ENCODE assay signal across 15 cellular contexts in the genomic region with DNA sequence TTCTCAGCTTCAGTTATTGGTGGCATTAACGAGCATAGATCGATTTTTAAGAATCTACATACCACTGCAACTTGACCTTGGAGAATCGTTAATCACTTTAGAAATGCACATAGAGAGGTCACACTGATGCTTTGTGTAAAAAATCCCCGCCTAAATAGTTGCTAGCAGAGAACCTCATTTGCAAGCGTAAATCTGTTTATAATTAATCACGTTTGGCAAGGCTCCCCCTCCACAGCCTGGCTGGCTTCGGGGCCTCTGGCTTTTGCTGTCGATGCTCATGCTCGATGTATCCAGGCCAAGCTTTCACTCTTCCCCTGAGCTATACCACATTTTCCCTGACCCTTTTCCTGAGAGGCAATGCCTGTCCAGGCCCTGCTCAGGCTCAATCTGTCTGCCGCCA. TPM values are rescaled to one million over a fixed set of nuclear protein-coding genes. Genes with fewer than 3 reads are reported as not detected.
A peak's percentile ranks its signal among the peaks of the same experiment; 100 is the strongest.
DNase-seq lines count a peak whose midpoint lies in the region; ATAC-seq, FAIRE-seq and TF ChIP-seq lines count a peak whose summit lies in the region.
"Had no signal": no experiment of that assay in that cellular context is flagged by ENCODE, and none has a peak within 500 bp of the region (broad histone marks: within the 10 kb centered on the region; RNA-seq: fewer than 3 reads in every experiment).

No MANE protein-coding gene starts in this region.

- no TSS peak for BruUV-seq in mammary epithelial cell (replicated peaks; lab: Mats Ljungman, UMichigan)

- H3K27me3 Mint-ChIP-seq in astrocyte (ENCODE audit: low read depth, unreplicated experiment) = peaks cover 40% of the 10 kb centered on the region

- H3K27ac Mint-ChIP-seq in astrocyte (ENCODE audit: unreplicated experiment) = no peak overlapping the region
- H3K27ac Mint-ChIP-seq: HFFc6 had no signal

- H3K36me3 ChIP-seq in astrocyte (ENCODE audit: insufficient read depth, low read length) = no peaks in the 10 kb centered on the region
- no peaks in the 10 kb centered on the region for H3K36me3 ChIP-seq in uterus
- no peaks in the 10 kb centered on the region for H3K36me3 ChIP-seq in mammary epithelial cell (ENCODE audit: insufficient read depth, low read length)

- H2AFZ ChIP-seq in astrocyte (ENCODE audit: low read depth, low read length) (no peak overlapping the region), mammary epithelial cell (ENCODE audit: low read depth, low read length) (no peak overlapping the region)

- H3K4me2 ChIP-seq in astrocyte (ENCODE audit: low read length) (no peak overlapping the region), mammary epithelial cell (ENCODE audit: insufficient read depth, low read depth, low read length) (no peak overlapping the region)

- no peak overlapping the region for H3K4me3 ChIP-seq in astrocyte (ENCODE audit: insufficient read depth, low read depth, low read length)
- no peak overlapping the region for H3K4me3 ChIP-seq in uterus
- H3K4me3 ChIP-seq in mammary epithelial cell (replicated peaks in 1 of 3; ENCODE audit: insufficient read depth in 1 of 3, low read depth in 2 of 3, low read length in 3 of 3) = no peak overlapping the region
- H3K4me3 ChIP-seq: GM12878 had no signal

- peaks cover 9% of the 10 kb centered on the region for H3K4me1 ChIP-seq in astrocyte (ENCODE audit: insufficient read depth, low read length)
- peaks cover 0 to 8% of the 10 kb centered on the region in 2 donors for H3K4me1 ChIP-seq in uterus
- no peaks in the 10 kb centered on the region for H3K4me1 ChIP-seq in mammary epithelial cell (ENCODE audit: insufficient read depth, low read length)

- TF ChIP-seq POLR2A in uterus (IDR thresholded peaks at IDR 0.05) = no peak

- intact Hi-C loops in uterus (cut with DNase I; ENCODE audit: low total_unique reads) (no loop called here), mammary epithelial cell (cut with micrococcal nuclease) (loop anchor here (1.0 to 5.0 kb wide), 5 partner anchors 146 to 817 kb away; no protein-coding TSS in a partner anchor)

- H3K9ac ChIP-seq in astrocyte (ENCODE audit: low read length) (no peak overlapping the region), mammary epithelial cell (ENCODE audit: insufficient read depth, low read length) (no peak overlapping the region)

- TF ChIP-seq CTCF in astrocyte (IDR thresholded peaks at IDR 0.05; ENCODE audit: insufficient read depth, low read depth, low read length) (no peak), uterus (IDR thresholded peaks at IDR 0.05) (no peak), mammary epithelial cell (conservative IDR thresholded peaks at IDR 0.05 in 1 of 2, IDR thresholded peaks at IDR 0.05 in 1 of 2; ENCODE audit: extremely low read depth in 1 of 2, insufficient read depth in 1 of 2, low read depth in 1 of 2, low read length in 2 of 2) (no peak)

- H4K20me1 ChIP-seq in astrocyte (ENCODE audit: insufficient read depth, low read length) (no peaks in the 10 kb centered on the region), mammary epithelial cell (ENCODE audit: insufficient read depth, low read length) (no peaks in the 10 kb centered on the region)

- no peaks in the 10 kb centered on the region for H3K9me3 Mint-ChIP-seq in astrocyte (ENCODE audit: unreplicated experiment)
- H3K9me3 Mint-ChIP-seq: HFFc6, IgD-negative memory B cell had no signal

- no peak for FAIRE-seq in astrocyte (lab: Jason Lieb, UNC)
- FAIRE-seq: G401.6 had no signal

- no peak overlapping the region for H3K27ac ChIP-seq in astrocyte (ENCODE audit: low read depth, low read length)
- peak overlapping the region in 1 of 2 donors; percentile 50 for H3K27ac ChIP-seq in uterus
- no peak overlapping the region for H3K27ac ChIP-seq in mammary epithelial cell (ENCODE audit: insufficient read depth, low read depth, low read length)
- H3K27ac ChIP-seq: 22Rv1, C4-2B had no signal

- in situ Hi-C loops in mammary epithelial cell (cut with MboI; ENCODE audit: low sequenced_read_pairs in 2 of 2) = loop anchor here in 1 of 2 donors (25.0 kb wide), 1 partner anchor 509 kb away; no protein-coding TSS in a partner anchor

- dilution Hi-C loops in mammary epithelial cell (cut with HindIII; ENCODE audit: low sequenced_read_pairs) = no loop called here

- 62% methylated on average over 10 of the region's 10 CpGs for WGBS in mammary epithelial cell (ENCODE audit: low coverage, missing lambda C conversion rate)

- ATAC-seq in HG02884 (IDR thresholded peaks at IDR 0.05; ENCODE audit: unreplicated experiment) = no peak

- peaks cover 5% of the 10 kb centered on the region for H3K4me1 Mint-ChIP-seq in astrocyte (ENCODE audit: low read depth, unreplicated experiment)

- CTCF ChIA-PET in mammary epithelial cell (lab: Charles Lee; ENCODE audit: low non-redundant PET) = no interaction called here

- H3K4me3 Mint-ChIP-seq in astrocyte (ENCODE audit: unreplicated experiment) = no peak overlapping the region
- H3K4me3 Mint-ChIP-seq: HFFc6, IgD-negative memory B cell had no signal

- peaks cover 2% of the 10 kb centered on the region for H3K36me3 Mint-ChIP-seq in astrocyte (ENCODE audit: low read depth, unreplicated experiment)
- H3K36me3 Mint-ChIP-seq: IgD-negative memory B cell had no signal

- H3K27me3 ChIP-seq in astrocyte (ENCODE audit: insufficient read depth, low read length) = peaks cover 2% of the 10 kb centered on the region
- H3K27me3 ChIP-seq in uterus = no peaks in the 10 kb centered on the region
- peaks cover 2% of the 10 kb centered on the region for H3K27me3 ChIP-seq in mammary epithelial cell (ENCODE audit: insufficient read depth, low read length)

- DNase-seq in NCI-H82 (lab: John Stamatoyannopoulos, UW) = peak; percentile 50
- no peak for DNase-seq in NCI-H82 treated with DMSO at 0.1 percent for 48 hours (lab: John Stamatoyannopoulos, UW; ENCODE audit: unreplicated experiment)
- DNase-seq in astrocyte (ENCODE audit: low read depth) = peak; percentile 22
- DNase-seq in kidney tubule cell (ENCODE audit: low spot score) = peak; percentile 7
- DNase-seq in uterus = peak; percentile 46 to 64
- no peak for DNase-seq in NCI-H2227 treated with DMSO at 0.1 percent for 48 hours (lab: John Stamatoyannopoulos, UW)
- no peak for DNase-seq in mammary epithelial cell

- no peaks in the 10 kb centered on the region for H3K79me2 ChIP-seq in astrocyte (ENCODE audit: insufficient read depth, low read length)
- no peaks in the 10 kb centered on the region for H3K79me2 ChIP-seq in mammary epithelial cell (ENCODE audit: insufficient read depth, low read length)

- H3K9me3 ChIP-seq in astrocyte (ENCODE audit: insufficient read depth, low read depth, low read length) (no peaks in the 10 kb centered on the region), uterus (no peaks in the 10 kb centered on the region), mammary epithelial cell (replicated peaks; ENCODE audit: insufficient read depth, low read length) (no peaks in the 10 kb centered on the region)

RNA-seq across cellular contexts. Expression of gene CYTL1, which starts 23.4 kb away (rescaled TPM):
- 9.2 and 9.6 TPM in 2 replicates for total RNA-seq in astrocyte
- 10 to 100 TPM in 2 of 4 donors, 1 to 10 TPM in 1, under 1 TPM in 1; 0.51 to 15.9 (median 9.8) TPM for total RNA-seq in uterus
- not detected for total RNA-seq in mammary epithelial cell
- polyA plus RNA-seq in mammary epithelial cell = 0.14 TPM
- not detected for polyA minus RNA-seq in mammary epithelial cell
- total RNA-seq: GM12878, HFFc6, LHCN-M2 had no signal
- polyA plus RNA-seq: GM12878, IgD-negative memory B cell had no signal

RNA-seq across cellular contexts. Expression of gene STK32B, which starts 55.4 kb away (rescaled TPM):
- total RNA-seq in astrocyte = 2.1 and 2.9 TPM in 2 replicates
- total RNA-seq in uterus = 10 to 100 TPM in 1 of 4 donors, 1 to 10 TPM in 3; 3.0 to 33.8 (median 4.3) TPM
- total RNA-seq in mammary epithelial cell = 1 to 10 TPM in 1 of 2 donors, under 1 TPM in 1; 0.17 to 2.1 TPM
- 2.0 TPM for polyA plus RNA-seq in mammary epithelial cell
- 2.7 TPM for polyA minus RNA-seq in mammary epithelial cell
- polyA plus RNA-seq: IgD-negative memory B cell had no signal

Comparison
In these comparisons a context has a peak if more than half of its experiments do, and no peak if none do; other contexts are left out.
1. DNase-seq: peak in NCI-H82 (single experiment), astrocyte (single experiment), kidney tubule cell (single experiment) and uterus (2 of 2); none in NCI-H82 treated with DMSO at 0.1 percent for 48 hours (single experiment), NCI-H2227 treated with DMSO at 0.1 percent for 48 hours (single experiment) and mammary epithelial cell (single experiment).